Comparison of ENCODE assay signal across 10 cellular contexts in genomic region chr2:231929961-231930600, GRCh38. TPM values are rescaled to one million over a fixed set of nuclear protein-coding genes. Genes with fewer than 3 reads are reported as not detected.
A peak's percentile ranks its signal among the peaks of the same experiment; 100 is the strongest.
DNase-seq lines count a peak whose midpoint lies in the region; ATAC-seq and TF ChIP-seq lines count a peak whose summit lies in the region.
"Had no signal": no experiment of that assay in that cellular context is flagged by ENCODE, and none has a peak within 500 bp of the region (broad histone marks: within the 10 kb centered on the region; RNA-seq: fewer than 3 reads in every experiment).

No MANE protein-coding gene starts in this region.

- peak; percentile 20 for DNase-seq in GM12865 (ENCODE audit: low read depth)
- DNase-seq in heart right ventricle = peak; percentile 70 to 73
- DNase-seq in NCI-H1105 (lab: John Stamatoyannopoulos, UW) = no peak

- no peaks in the 10 kb centered on the region for H3F3A ChIP-seq in SU-DHL-6 (ENCODE audit: insufficient read depth)

- TF ChIP-seq CTCF in 22Rv1 (IDR thresholded peaks at IDR 0.05) (peak; percentile 67), GM12865 (IDR thresholded peaks at IDR 0.05; ENCODE audit: insufficient read depth, low read depth, low read length, missing control alignments) (peak; percentile 61), SU-DHL-6 (IDR thresholded peaks at IDR 0.05; ENCODE audit: insufficient read depth, low read length, poor library complexity, severe bottlenecking) (peak; percentile 77), heart right ventricle (IDR thresholded peaks at IDR 0.05) (peak in 8 of 9 donors; percentile 7 to 54 (median 42))

- H3K4me2 ChIP-seq in SU-DHL-6 (ENCODE audit: low read depth, low read length, poor library complexity, severe bottlenecking) = no peak overlapping the region

- no peaks in the 10 kb centered on the region for H3K9me2 ChIP-seq in SU-DHL-6 (replicated peaks; ENCODE audit: insufficient read depth, low read length)

- WGBS in heart right ventricle, 2 donors = 40 to 41% methylated on average over 11 of the region's 11 CpGs

- H3K27ac ChIP-seq in 22Rv1 (no peak overlapping the region), SU-DHL-6 (ENCODE audit: low read depth, low read length) (no peak overlapping the region), heart right ventricle (peak overlapping the region in 7 of 10 donors; percentile 9 to 63 (median 52))

- no peaks in the 10 kb centered on the region for H4K20me1 ChIP-seq in SU-DHL-6 (ENCODE audit: low read depth, low read length)

- H3K4me1 ChIP-seq in heart right ventricle = peaks cover 8 to 58% (median 23%) of the 10 kb centered on the region in 9 donors

- H3K9me3 ChIP-seq in SU-DHL-6 (ENCODE audit: insufficient read depth, low read length) (no peaks in the 10 kb centered on the region), heart right ventricle (no peaks in the 10 kb centered on the region)

- H3K27me3 ChIP-seq in SU-DHL-6 (ENCODE audit: low read length) = no peaks in the 10 kb centered on the region
- H3K27me3 ChIP-seq in heart right ventricle = peaks cover 14 to 55% (median 51%) of the 10 kb centered on the region in 7 donors

- no peak overlapping the region for H2AFZ ChIP-seq in SU-DHL-6 (ENCODE audit: low read depth, low read length, severe bottlenecking)

- H3K4me3 ChIP-seq in GM12865 (ENCODE audit: low read depth, low read length) = no peak overlapping the region
- no peak overlapping the region for H3K4me3 ChIP-seq in SU-DHL-6 (ENCODE audit: insufficient read depth, low read length, poor library complexity, severe bottlenecking)
- no peak overlapping the region for H3K4me3 ChIP-seq in heart right ventricle

- intact Hi-C loops in heart right ventricle (cut with DNase I) = loop anchor here in 8 of 10 donors (5.0 to 10.0 kb wide), 5 partner anchors 207 to 507 kb away; no protein-coding TSS in a partner anchor

- ATAC-seq in heart right ventricle = peak; percentile 5 to 42 (median 22)
- ATAC-seq in HG03571 (IDR thresholded peaks at IDR 0.05; ENCODE audit: unreplicated experiment) = no peak
- no peak for ATAC-seq in GM19328 (IDR thresholded peaks at IDR 0.05; ENCODE audit: unreplicated experiment)
- no peak for ATAC-seq in GM21360 (IDR thresholded peaks at IDR 0.05; ENCODE audit: unreplicated experiment)
- ATAC-seq: activated T-helper 17 cell treated with anti-CD3 and anti-CD28 coated beads, Interleukin-2, amount 50 U/mL, for 72 hours had no signal

- H3K9ac ChIP-seq in SU-DHL-6 (ENCODE audit: low read length) = no peak overlapping the region

- H3K79me2 ChIP-seq in SU-DHL-6 (ENCODE audit: insufficient read depth, low read length) = no peaks in the 10 kb centered on the region

- H3K36me3 ChIP-seq in SU-DHL-6 (ENCODE audit: low read length) (no peaks in the 10 kb centered on the region), heart right ventricle (no peaks in the 10 kb centered on the region)

RNA-seq across cellular contexts. Expression of gene NPPC, which starts 3.9 kb away (rescaled TPM):
- total RNA-seq in heart right ventricle = 1 to 10 TPM in 7 of 10 donors, under 1 TPM in 3; 0.28 to 8.7 (median 1.9) TPM
- polyA plus RNA-seq in heart right ventricle = 1 to 10 TPM; 4.3 to 5.9 TPM
- total RNA-seq: activated T-helper 17 cell treated with anti-CD3 and anti-CD28 coated beads, Interleukin-2, amount 50 U/mL, for 72 hours had no signal
- polyA plus RNA-seq: IgD-negative memory B cell had no signal

RNA-seq across cellular contexts. Expression of gene DIS3L2, which starts 31.4 kb away (rescaled TPM):
- total RNA-seq in heart right ventricle = 10 to 100 TPM; 15.2 to 24.5 (median 18.5) TPM
- 10 to 100 TPM in 1 of 2 donors, 1 to 10 TPM in 1; 9.5 to 22.5 TPM for polyA plus RNA-seq in heart right ventricle

Comparison
In these comparisons a context has a peak if more than half of its experiments do, and no peak if none do; other contexts are left out.
1. H3K27ac ChIP-seq: peak in heart right ventricle (7 of 10); none in 22Rv1 (single experiment) and SU-DHL-6 (single experiment).
2. ATAC-seq: peak in heart right ventricle (8 of 8); none in HG03571 (single experiment), GM19328 (single experiment) and GM21360 (single experiment).
3. Peak in every context shown above with its lines, with median percentiles within 50 percentile points of each other: CTCF ChIP-seq.